Comparison of ENCODE assay signal across 13 cellular contexts in genomic region chr18:10660485-10660884, GRCh38.
DNase-seq lines count a peak whose midpoint lies in the region; ATAC-seq, FAIRE-seq and TF ChIP-seq lines count a peak whose summit lies in the region.
"Had no signal": no experiment of that assay in that cellular context is flagged by ENCODE, and none has a peak within 500 bp of the region (broad histone marks: within the 10 kb centered on the region; RNA-seq: fewer than 3 reads in every experiment).

No MANE protein-coding gene starts in this region.

- no TSS peak for BruUV-seq in GM12878 (replicated peaks; lab: Mats Ljungman, UMichigan)

- no peak for TF ChIP-seq EP300 in GM12878 (IDR thresholded peaks at IDR 0.05; ENCODE audit: borderline replicate concordance in 1 of 2, control insufficient read depth in 1 of 2, low read depth in 2 of 2, low read length in 2 of 2)
- TF ChIP-seq EP300 in tibial nerve (IDR thresholded peaks at IDR 0.05), result peak in 1 of 2 donors; percentile 45

- 45% methylated on average over 9 of the region's 9 CpGs for WGBS in GM12878 (ENCODE audit: insufficient coverage, insufficient replicate concordance, low lambda C conversion rate, missing lambda C conversion rate)
- 20 to 24% methylated on average over 9 of the region's 9 CpGs for WGBS in tibial nerve, 2 donors

- H3K9me3 ChIP-seq in GM12878 (replicated peaks; ENCODE audit: control insufficient read depth, insufficient read depth, low read length), result no peaks in the 10 kb centered on the region
- H3K9me3 ChIP-seq in kidney (ENCODE audit: control insufficient read depth in 1 of 2, low read length in 2 of 2), result no peaks in the 10 kb centered on the region
- no peaks in the 10 kb centered on the region for H3K9me3 ChIP-seq in tibial nerve
- H3K9me3 ChIP-seq: pancreas had no signal

- CTCF ChIA-PET in GM12878 (lab: Yijun Ruan, JAX), result interaction anchor here (1.6 to 4.9 kb wide), 2 partner anchors 25 to 101 kb away, joined by 3 to 26 read pairs; no protein-coding TSS in a partner anchor

- H3K27ac ChIP-seq in GM12878 (ENCODE audit: control insufficient read depth, insufficient read depth), result no peak overlapping the region
- H3K27ac ChIP-seq in kidney (ENCODE audit: low read depth in 2 of 2, low read length in 2 of 2), result no peak overlapping the region
- H3K27ac ChIP-seq in tibial nerve, result peak overlapping the region in 3 of 4 donors; percentile 50 to 81 (median 63)
- H3K27ac ChIP-seq: cardiac muscle cell, pancreas had no signal

- DNase-seq in NCI-H1417 (lab: John Stamatoyannopoulos, UW), result peak in 2 of 3 experiments; percentile 19 to 51
- no peak for DNase-seq in NCI-H1417 treated with DMSO at 0.1 percent for 48 hours (lab: John Stamatoyannopoulos, UW)
- DNase-seq in GM12878 (ENCODE audit: low read depth, low spot score), result peak; percentile 24
- peak; percentile 87 for DNase-seq in kidney
- peak; percentile 44 to 49 for DNase-seq in tibial nerve (ENCODE audit: low spot score in 2 of 2)
- DNase-seq in activated effector memory CD4-positive, alpha-beta T cell treated with anti-CD3 and anti-CD28 coated beads, Interleukin-2, amount 50 U/mL, for 16 hours, result no peak
- no peak for DNase-seq in T-helper 9 cell
- DNase-seq: hypothalamus, NCI-H510A, pancreas had no signal

- POLR2A ChIA-PET in GM12878 (lab: Charles Lee), result no interaction called here

- no peak overlapping the region for H3K4me3 ChIP-seq in GM12878
- no peak overlapping the region for H3K4me3 ChIP-seq in kidney (ENCODE audit: low read length in 2 of 2)
- H3K4me3 ChIP-seq in tibial nerve, result peak overlapping the region in 1 of 4 donors; percentile 21
- H3K4me3 ChIP-seq: cardiac muscle cell, pancreas had no signal

- FAIRE-seq in GM12878 (lab: Jason Lieb, UNC) (no peak), kidney (lab: Jason Lieb, UNC) (no peak)
- FAIRE-seq: A204.1, pancreas had no signal

- in situ Hi-C loops in GM12878 (cut with MboI), result no loop called here

- intact Hi-C loops in GM12878 (cut with micrococcal nuclease; ENCODE audit: unreplicated experiment) (no loop called here), kidney (cut with DNase I) (no loop called here)

- TF ChIP-seq CTCF in GM12878 (IDR thresholded peaks at IDR 0.05 in 2 of 3, conservative IDR thresholded peaks at IDR 0.05 in 1 of 3; ENCODE audit: control insufficient read depth in 2 of 3, extremely low read depth in 1 of 3, insufficient read depth in 1 of 3, low read depth in 3 of 3, low read length in 3 of 3), result no peak
- no peak for TF ChIP-seq CTCF in kidney (IDR thresholded peaks at IDR 0.05; ENCODE audit: borderline replicate concordance, extremely low read depth, insufficient read depth)
- no peak for TF ChIP-seq CTCF in tibial nerve (IDR thresholded peaks at IDR 0.05)

- no peak overlapping the region for H2AFZ ChIP-seq in GM12878 (ENCODE audit: control insufficient read depth, low read depth, low read length)

- H3K36me3 ChIP-seq in GM12878 (ENCODE audit: control insufficient read depth in 2 of 2, insufficient read depth in 2 of 2, low read length in 1 of 2) (no peaks in the 10 kb centered on the region), kidney (ENCODE audit: control insufficient read depth in 1 of 2, insufficient read depth in 2 of 2, low read length in 2 of 2) (no peaks in the 10 kb centered on the region), tibial nerve (no peaks in the 10 kb centered on the region)
- H3K36me3 ChIP-seq: cardiac muscle cell, pancreas had no signal

- RAD21 ChIA-PET in GM12878 (lab: Charles Lee; ENCODE audit: unreplicated experiment), result interaction anchor here (1.0 to 1.6 kb wide), 3 partner anchors 11 to 494 kb away, joined by 3 to 6 read pairs (median 3); no protein-coding TSS in a partner anchor

- ATAC-seq in GM12878 (peak; percentile 96), GM19324 (IDR thresholded peaks at IDR 0.05; ENCODE audit: low FRiP score, unreplicated experiment) (no peak)

- H3K9ac ChIP-seq in GM12878 (ENCODE audit: control insufficient read depth, insufficient read depth, low read length) (no peak overlapping the region), kidney (ENCODE audit: low read length in 2 of 2) (no peak overlapping the region)

- TF ChIP-seq POLR2A in GM12878 (IDR thresholded peaks at IDR 0.05; ENCODE audit: low read depth, low read length), result no peak
- no peak for TF ChIP-seq POLR2A in tibial nerve (IDR thresholded peaks at IDR 0.05)

- SMC1A ChIA-PET in GM12878 (lab: Charles Lee; ENCODE audit: uncharacterized antibody, unreplicated experiment), result interaction anchor here (0.7 to 4.0 kb wide), 4 partner anchors 17 to 100 kb away, joined by 3 to 15 read pairs (median 6); no protein-coding TSS in a partner anchor

- H4K20me1 ChIP-seq in GM12878 (ENCODE audit: control insufficient read depth, insufficient read depth), result no peaks in the 10 kb centered on the region

- no peaks in the 10 kb centered on the region for H3K79me2 ChIP-seq in GM12878 (ENCODE audit: control insufficient read depth, insufficient read depth, low read length)

- TF ChIP-seq RAD21 in GM12878 (IDR thresholded peaks at IDR 0.05; ENCODE audit: insufficient read depth, low read depth, low read length), result no peak

- 0 out of 2 replicates have a peak overlapping the region, but pooled peaks have one; percentile 14 for H3K4me2 ChIP-seq in GM12878 (ENCODE audit: control insufficient read depth, insufficient read depth)

- H3K4me1 ChIP-seq in GM12878 (ENCODE audit: control insufficient read depth, insufficient read depth, low read length) (peaks cover 10% of the 10 kb centered on the region), kidney (ENCODE audit: control insufficient read depth in 1 of 2, insufficient read depth in 1 of 2, low read depth in 1 of 2, low read length in 2 of 2) (no peaks in the 10 kb centered on the region), tibial nerve (peaks cover 0 to 26% (median 4%) of the 10 kb centered on the region in 4 donors)
- H3K4me1 ChIP-seq: pancreas had no signal

- H3K27me3 ChIP-seq in GM12878 (replicated peaks in 1 of 2; ENCODE audit: control insufficient read depth in 2 of 2, insufficient read depth in 2 of 2, low read length in 1 of 2) (no peaks in the 10 kb centered on the region), tibial nerve (no peaks in the 10 kb centered on the region)
- H3K27me3 ChIP-seq: cardiac muscle cell, pancreas had no signal

TF ChIP-seq in GM12878, 131 proteins besides CTCF, POLR2A, EP300 and RAD21 (continues in another document):
- TF ChIP-seq IKZF1 (conservative IDR thresholded peaks at IDR 0.05) (peak; percentile 62; the same call in 1 of the 2 replicates), PML (IDR thresholded peaks at IDR 0.05; ENCODE audit: low read length) (no peak), NBN (IDR thresholded peaks at IDR 0.05) (peak; percentile 45; the same call in 1 of the 2 replicates), RELB (IDR thresholded peaks at IDR 0.05; ENCODE audit: low read depth) (0 out of 2 replicates have a peak, but pooled peaks have one; percentile 23), PRDM15 (CRISPR knock-in tag; IDR thresholded peaks at IDR 0.05) (no peak), RCOR1 (conservative IDR thresholded peaks at IDR 0.05; ENCODE audit: low read depth, low read length) (no peak), MEF2B (IDR thresholded peaks at IDR 0.05; ENCODE audit: partially characterized antibody, poor library complexity, severe bottlenecking) (peak; percentile 51), RAD51 (IDR thresholded peaks at IDR 0.05) (peak; percentile 35; the same call in 1 of the 2 replicates), BHLHE40 (IDR thresholded peaks at IDR 0.05; ENCODE audit: borderline replicate concordance in 1 of 2, low read depth in 2 of 2, low read length in 1 of 2) (peak; percentile 22 to 62; a peak in 2 of 4 replicates), HCFC1 (IDR thresholded peaks at IDR 0.05; ENCODE audit: low read length) (0 out of 2 replicates have a peak, but pooled peaks have one; percentile 3)

Comparison
In these comparisons a context has a peak if more than half of its experiments do, and no peak if none do; other contexts are left out.
1. DNase-seq: peak in NCI-H1417 (2 of 3), GM12878 (single experiment), kidney (single experiment) and tibial nerve (2 of 2); none in NCI-H1417 treated with DMSO at 0.1 percent for 48 hours (single experiment), activated effector memory CD4-positive, alpha-beta T cell treated with anti-CD3 and anti-CD28 coated beads, Interleukin-2, amount 50 U/mL, for 16 hours (single experiment) and T-helper 9 cell (single experiment).
2. H3K27ac ChIP-seq: peak in tibial nerve (3 of 4); none in GM12878 (single experiment) and kidney (0 of 2).